ENCODE assay signal across 9 cellular contexts in genomic region chr11:118415739-118416068, GRCh38. TPM values are rescaled to one million over a fixed set of nuclear protein-coding genes. Genes with fewer than 3 reads are reported as not detected.
DNase-seq lines count a peak whose midpoint lies in the region; ATAC-seq and TF ChIP-seq lines count a peak whose summit lies in the region.
"Had no signal": no experiment of that assay in that cellular context is flagged by ENCODE, and none has a peak within 500 bp of the region (broad histone marks: within the 10 kb centered on the region; RNA-seq: fewer than 3 reads in every experiment).

No MANE protein-coding gene starts in this region.

- no peak overlapping the region for H3K4me3 ChIP-seq in choroid plexus epithelial cell (ENCODE audit: low read depth, low read length)
- H3K4me3 ChIP-seq in MM.1S (ENCODE audit: low read length), result no peak overlapping the region

- no peaks in the 10 kb centered on the region for H3K27me3 ChIP-seq in MM.1S (replicated peaks; ENCODE audit: insufficient read depth, low read length)
- H3K27me3 ChIP-seq: neutrophil had no signal

- no peak overlapping the region for H3K27ac Mint-ChIP-seq in activated CD8-positive, alpha-beta memory T cell treated with anti-CD3 and anti-CD28 coated beads, Interleukin-2, amount 10 ng/mL, durations not matched to agents 7 days and 5 days

- peaks cover 8% of the 10 kb centered on the region for H3K36me3 Mint-ChIP-seq in activated CD8-positive, alpha-beta memory T cell treated with anti-CD3 and anti-CD28 coated beads, Interleukin-2, amount 10 ng/mL, durations not matched to agents 7 days and 5 days

- no peak overlapping the region for H3K9ac ChIP-seq in MM.1S (ENCODE audit: low read length)

- H3K27me3 Mint-ChIP-seq in activated CD8-positive, alpha-beta memory T cell treated with anti-CD3 and anti-CD28 coated beads, Interleukin-2, amount 10 ng/mL, durations not matched to agents 7 days and 5 days, result no peaks in the 10 kb centered on the region

- no peak overlapping the region for H3K4me3 Mint-ChIP-seq in activated CD8-positive, alpha-beta memory T cell treated with anti-CD3 and anti-CD28 coated beads, Interleukin-2, amount 10 ng/mL, durations not matched to agents 7 days and 5 days

- no peaks in the 10 kb centered on the region for H3K36me3 ChIP-seq in MM.1S (replicated peaks; ENCODE audit: insufficient read depth, low read length)

- peak; percentile 75 for DNase-seq in activated CD8-positive, alpha-beta memory T cell treated with anti-CD3 and anti-CD28 coated beads, Interleukin-2, amount 10 ng/mL, durations not matched to agents 7 days and 5 days
- DNase-seq in activated CD8-positive, alpha-beta memory T cell treated with anti-CD3 and anti-CD28 coated beads for 24 hours, result no peak
- DNase-seq in NCI-H526 treated with DMSO at 0.1 percent for 48 hours (lab: John Stamatoyannopoulos, UW) (peak; percentile 58), choroid plexus epithelial cell (ENCODE audit: low read depth) (peak; percentile 96), myocyte (ENCODE audit: low read depth) (peak; percentile 70), T-helper 9 cell (no peak), MM.1S (no peak)

- no peaks in the 10 kb centered on the region for H3K79me2 ChIP-seq in MM.1S (ENCODE audit: low read length)

- peak; percentile 94 for ATAC-seq in activated CD8-positive, alpha-beta memory T cell treated with anti-CD3 and anti-CD28 coated beads, Interleukin-2, amount 10 ng/mL, durations not matched to agents 7 days and 5 days
- ATAC-seq in HG03108 (IDR thresholded peaks at IDR 0.05; ENCODE audit: unreplicated experiment), result no peak

- no peaks in the 10 kb centered on the region for H3K9me3 Mint-ChIP-seq in activated CD8-positive, alpha-beta memory T cell treated with anti-CD3 and anti-CD28 coated beads, Interleukin-2, amount 10 ng/mL, durations not matched to agents 7 days and 5 days (ENCODE audit: low read depth)

- no peak overlapping the region for H3K4me2 ChIP-seq in MM.1S (ENCODE audit: low read depth, low read length)

- no peak overlapping the region for H3K27ac ChIP-seq in MM.1S (ENCODE audit: low read length)

- H4K20me1 ChIP-seq in MM.1S (ENCODE audit: insufficient read depth, low read length), result no peaks in the 10 kb centered on the region

- TF ChIP-seq CTCF in choroid plexus epithelial cell (conservative IDR thresholded peaks at IDR 0.05; ENCODE audit: low read depth, low read length), result no peak
- no peak for TF ChIP-seq CTCF in MM.1S (IDR thresholded peaks at IDR 0.05; ENCODE audit: low read length)

- H3K9me2 ChIP-seq in MM.1S (replicated peaks; ENCODE audit: insufficient read depth, low read length), result no peaks in the 10 kb centered on the region

- no peaks in the 10 kb centered on the region for H3K4me1 ChIP-seq in MM.1S (ENCODE audit: low read length)

- H2AFZ ChIP-seq in MM.1S (ENCODE audit: low read length), result no peak overlapping the region

- H3F3A ChIP-seq in MM.1S (ENCODE audit: insufficient read depth, low read length), result no peaks in the 10 kb centered on the region

- peaks cover 5% of the 10 kb centered on the region for H3K4me1 Mint-ChIP-seq in activated CD8-positive, alpha-beta memory T cell treated with anti-CD3 and anti-CD28 coated beads, Interleukin-2, amount 10 ng/mL, durations not matched to agents 7 days and 5 days

- H3K9me3 ChIP-seq in MM.1S (replicated peaks; ENCODE audit: insufficient read depth, low read length), result no peaks in the 10 kb centered on the region
- H3K9me3 ChIP-seq: neutrophil had no signal

- CTCF ChIA-PET in activated CD8-positive, alpha-beta memory T cell treated with anti-CD3 and anti-CD28 coated beads, Interleukin-2, amount 10 ng/mL, durations not matched to agents 7 days and 5 days (lab: Charles Lee), result interaction anchor here (0.6 to 1.0 kb wide), 5 partner anchors 9 to 217 kb away, joined by 3 to 8 read pairs (median 4); no protein-coding TSS in a partner anchor

RNA-seq across cellular contexts. Expression of gene ATP5MG, which starts 14.3 kb away (rescaled TPM):
- 100 to 1,000 TPM; 278 to 295 TPM for total RNA-seq in activated CD8-positive, alpha-beta memory T cell treated with anti-CD3 and anti-CD28 coated beads, Interleukin-2, amount 10 ng/mL, durations not matched to agents 7 days and 5 days
- total RNA-seq in myocyte, result 41.3 and 45.2 TPM in 2 replicates
- 264 TPM for polyA plus RNA-seq in myocyte (2012)

RNA-seq across cellular contexts. Expression of gene KMT2A, which starts 20.6 kb away (rescaled TPM):
- 100 to 1,000 TPM; 116 to 125 TPM for total RNA-seq in activated CD8-positive, alpha-beta memory T cell treated with anti-CD3 and anti-CD28 coated beads, Interleukin-2, amount 10 ng/mL, durations not matched to agents 7 days and 5 days
- 19.3 and 25.0 TPM in 2 replicates for total RNA-seq in myocyte
- polyA plus RNA-seq in myocyte (2012), result 12.7 TPM

RNA-seq across cellular contexts. Expression of gene UBE4A, which starts 56.3 kb away (rescaled TPM):
- total RNA-seq in activated CD8-positive, alpha-beta memory T cell treated with anti-CD3 and anti-CD28 coated beads, Interleukin-2, amount 10 ng/mL, durations not matched to agents 7 days and 5 days, result 10 to 100 TPM; 43.4 to 47.8 TPM
- total RNA-seq in myocyte, result 45.0 and 45.6 TPM in 2 replicates
- 13.1 TPM for polyA plus RNA-seq in myocyte (2012)

Comparison
In these comparisons a context has a peak if more than half of its experiments do, and no peak if none do; other contexts are left out.
1. DNase-seq: peak in activated CD8-positive, alpha-beta memory T cell treated with anti-CD3 and anti-CD28 coated beads, Interleukin-2, amount 10 ng/mL, durations not matched to agents 7 days and 5 days (single experiment), NCI-H526 treated with DMSO at 0.1 percent for 48 hours (single experiment), choroid plexus epithelial cell (single experiment) and myocyte (single experiment); none in activated CD8-positive, alpha-beta memory T cell treated with anti-CD3 and anti-CD28 coated beads for 24 hours (single experiment), T-helper 9 cell (single experiment) and MM.1S (single experiment).